Comparison of ENCODE assay signal across 8 cellular contexts in genomic region chr10:46786518-46787320, GRCh38.
A peak's percentile ranks its signal among the peaks of the same experiment; 100 is the strongest.
DNase-seq lines count a peak whose midpoint lies in the region; ATAC-seq and TF ChIP-seq lines count a peak whose summit lies in the region.
"Not testable (repeated sequence)": the region's sequence is repeated elsewhere in the genome, so short reads cannot be mapped to it uniquely, and the experiment has no call there.

No MANE protein-coding gene starts in this region.

- DNase-seq in 8988T (peak; percentile 28), NCI-H2107 treated with DMSO at 0.1 percent for 48 hours (lab: John Stamatoyannopoulos, UW; ENCODE audit: unreplicated experiment) (peak; percentile 23), cardiac fibroblast (ENCODE audit: low read depth in 2 of 2) (peak; percentile 74 to 83), iPS-NIHi11 (ENCODE audit: low spot score) (peak; percentile 42), sigmoid colon (peak; percentile 78)

- TF ChIP-seq POLR2A in sigmoid colon (IDR thresholded peaks at IDR 0.05): not testable (repeated sequence)

- H3K27ac ChIP-seq in sigmoid colon: peak overlapping the region; percentile 71 to 78 (median 74)

- TF ChIP-seq EP300 in sigmoid colon (IDR thresholded peaks at IDR 0.05): not testable (repeated sequence)

- H3K4me3 ChIP-seq in cardiac fibroblast (replicated peaks in 1 of 2; ENCODE audit: low read depth in 2 of 2, low read length in 2 of 2) (peak overlapping the region; percentile 59 to 71), sigmoid colon (peak overlapping the region; percentile 59 to 66 (median 62))

- H3K4me1 ChIP-seq in sigmoid colon: not testable (repeated sequence)

- peak; percentile 49 for ATAC-seq in GM18858 (IDR thresholded peaks at IDR 0.05; ENCODE audit: unreplicated experiment)
- peak; percentile 55 for ATAC-seq in HG03039 (IDR thresholded peaks at IDR 0.05; ENCODE audit: unreplicated experiment)
- ATAC-seq in activated CD4-positive, CD25-positive, alpha-beta regulatory T cell treated with anti-CD3 and anti-CD28 coated beads, Interleukin-2, amount 50 U/mL, for 24 hours: peak; percentile 65 to 78

- intact Hi-C loops in sigmoid colon (cut with DNase I): not testable (repeated sequence)

- not testable (repeated sequence) for H3K36me3 ChIP-seq in sigmoid colon

- TF ChIP-seq CTCF in cardiac fibroblast (IDR thresholded peaks at IDR 0.05; ENCODE audit: low read depth, low read length); sigmoid colon (IDR thresholded peaks at IDR 0.05): not testable (repeated sequence)

- 0% methylated on average over 46 to 47 of the region's 62 CpGs for WGBS in sigmoid colon, 2 donors

- H3K9me3 ChIP-seq in sigmoid colon: not testable (repeated sequence)

- not testable (repeated sequence) for H3K27me3 ChIP-seq in sigmoid colon

Comparison
In these comparisons a context has a peak if more than half of its experiments do, and no peak if none do; other contexts are left out.
1. Peak in every context shown above with its lines: DNase-seq, ATAC-seq, H3K4me3 ChIP-seq and H3K27ac ChIP-seq.
2. DNase-seq: peak in every context shown above with its lines; median percentile 78 in cardiac fibroblast; 78 in sigmoid colon; 42 in iPS-NIHi11; 28 in 8988T; 23 in NCI-H2107 treated with DMSO at 0.1 percent for 48 hours.